In the genomic region with DNA sequence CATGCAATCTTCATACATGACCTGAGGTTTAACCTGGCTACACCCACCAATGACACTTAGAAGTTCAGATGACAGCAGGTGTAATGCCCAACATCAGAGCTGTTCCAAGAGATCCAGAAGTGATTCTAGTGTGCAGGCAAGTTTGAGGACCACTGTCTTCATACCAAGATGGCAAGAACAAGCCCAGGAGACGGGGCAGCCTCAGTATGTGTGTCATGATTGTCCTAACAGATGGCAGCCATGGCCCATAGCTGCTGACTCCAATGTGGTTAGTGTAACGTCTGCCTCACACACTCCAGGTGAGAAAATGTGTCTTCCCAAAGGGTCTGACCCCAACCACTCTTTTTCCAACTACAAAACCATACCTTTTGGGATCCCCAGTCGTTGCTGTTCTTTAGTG, we compare ENCODE assay signal across 21 cellular contexts.
DNase-seq lines count a peak whose midpoint lies in the region; ATAC-seq and TF ChIP-seq lines count a peak whose summit lies in the region.
"Had no signal": no experiment of that assay in that cellular context is flagged by ENCODE, and none has a peak within 500 bp of the region (broad histone marks: within the 10 kb centered on the region; RNA-seq: fewer than 3 reads in every experiment).

No MANE protein-coding gene starts in this region.

- no peak overlapping the region for H3K4me2 ChIP-seq in Karpas-422 (ENCODE audit: low read depth, low read length, poor library complexity, severe bottlenecking)

- no peaks in the 10 kb centered on the region for H3K27me3 Mint-ChIP-seq in activated T-cell treated with anti-CD3 and anti-CD28 coated beads, Interleukin-2, amount 50 U/mL, for 4 hours (ENCODE audit: low read depth)
- no peaks in the 10 kb centered on the region for H3K27me3 Mint-ChIP-seq in central memory CD8-positive, alpha-beta T cell
- H3K27me3 Mint-ChIP-seq in stimulated activated memory B cell treated with anti-CD40 and anti-IgM and Interleukin-4, amounts not matched to agents 10 μg/mL and 1 μg/mL and 100 μg/mL, for 72 hours: no peaks in the 10 kb centered on the region

- no peak for TF ChIP-seq CTCF in left ventricle myocardium inferior (IDR thresholded peaks at IDR 0.05; ENCODE audit: borderline replicate concordance)

- no peaks in the 10 kb centered on the region for H3K9me3 ChIP-seq in Karpas-422 (ENCODE audit: low read length)
- H3K9me3 ChIP-seq in left ventricle myocardium inferior (replicated peaks): no peaks in the 10 kb centered on the region
- H3K9me3 ChIP-seq: MG63 had no signal

- H3K27ac Mint-ChIP-seq in central memory CD8-positive, alpha-beta T cell (ENCODE audit: low read depth): peak overlapping the region; percentile 90
- peak overlapping the region; percentile 80 for H3K27ac Mint-ChIP-seq in stimulated activated memory B cell treated with anti-CD40 and anti-IgM and Interleukin-4, amounts not matched to agents 10 μg/mL and 1 μg/mL and 100 μg/mL, for 72 hours

- no peak overlapping the region for H2AFZ ChIP-seq in Karpas-422 (ENCODE audit: low read length)

- H3K27ac ChIP-seq in Karpas-422 (ENCODE audit: low read length): 0 out of 2 replicates have a peak overlapping the region, but pooled peaks have one; percentile 37
- H3K27ac ChIP-seq in left ventricle myocardium inferior (replicated peaks): no peak overlapping the region

- H3K9me2 ChIP-seq in Karpas-422 (replicated peaks; ENCODE audit: insufficient read depth, low read length): no peaks in the 10 kb centered on the region

- peaks cover 84% of the 10 kb centered on the region for H3K79me2 ChIP-seq in Karpas-422 (ENCODE audit: low read length)

- no peaks in the 10 kb centered on the region for H3K9me3 Mint-ChIP-seq in activated T-cell treated with anti-CD3 and anti-CD28 coated beads, Interleukin-2, amount 50 U/mL, for 4 hours
- no peaks in the 10 kb centered on the region for H3K9me3 Mint-ChIP-seq in central memory CD8-positive, alpha-beta T cell
- no peaks in the 10 kb centered on the region for H3K9me3 Mint-ChIP-seq in stimulated activated memory B cell treated with anti-CD40 and anti-IgM and Interleukin-4, amounts not matched to agents 10 μg/mL and 1 μg/mL and 100 μg/mL, for 72 hours

- peaks cover 63% of the 10 kb centered on the region for H3K36me3 Mint-ChIP-seq in activated T-cell treated with anti-CD3 and anti-CD28 coated beads, Interleukin-2, amount 50 U/mL, for 4 hours (ENCODE audit: insufficient read depth)
- H3K36me3 Mint-ChIP-seq in central memory CD8-positive, alpha-beta T cell (ENCODE audit: insufficient read depth): peaks cover 91% of the 10 kb centered on the region
- peaks cover 61% of the 10 kb centered on the region for H3K36me3 Mint-ChIP-seq in stimulated activated memory B cell treated with anti-CD40 and anti-IgM and Interleukin-4, amounts not matched to agents 10 μg/mL and 1 μg/mL and 100 μg/mL, for 72 hours

- H3K36me3 ChIP-seq in Karpas-422 (ENCODE audit: insufficient read depth, low read length) (peaks cover 53% of the 10 kb centered on the region), left ventricle myocardium inferior (peaks cover 54% of the 10 kb centered on the region)

- ATAC-seq in activated T-cell treated with anti-CD3 and anti-CD28 coated beads, Interleukin-2, amount 50 U/mL, for 4 hours: no peak
- no peak for ATAC-seq in central memory CD8-positive, alpha-beta T cell (replicated peaks; ENCODE audit: extremely low read depth, poor library complexity, severe bottlenecking)
- no peak for ATAC-seq in stimulated activated memory B cell treated with anti-CD40 and anti-IgM and Interleukin-4, amounts not matched to agents 10 μg/mL and 1 μg/mL and 100 μg/mL, for 72 hours

- H3K27me3 ChIP-seq in Karpas-422 (ENCODE audit: low read length) (no peaks in the 10 kb centered on the region), left ventricle myocardium inferior (ENCODE audit: low read depth) (no peaks in the 10 kb centered on the region)
- H3K27me3 ChIP-seq: MG63 had no signal

- H4K20me1 ChIP-seq in Karpas-422 (ENCODE audit: insufficient read depth, low read depth, low read length): peaks cover 12% of the 10 kb centered on the region; the same call in 1 of the 2 replicates

- intact Hi-C loops in left ventricle myocardium inferior (cut with micrococcal nuclease): no loop called here

- no peak overlapping the region for H3K9ac ChIP-seq in Karpas-422 (ENCODE audit: low read length)

- DNase-seq in activated T-cell treated with anti-CD3 and anti-CD28 coated beads, Interleukin-2, amount 50 U/mL, for 4 hours: no peak
- DNase-seq in activated T-cell treated with anti-CD3 and anti-CD28 coated beads for 4 hours (no peak), Karpas-422 (no peak), NOMO-1 treated with DMSO at 0.1 percent for 48 hours (lab: John Stamatoyannopoulos, UW; ENCODE audit: unreplicated experiment) (no peak), left ventricle myocardium inferior (no peak), NCI-H1694 (lab: John Stamatoyannopoulos, UW) (no peak)
- DNase-seq in central memory CD8-positive, alpha-beta T cell (ENCODE audit: low spot score in 2 of 2): no peak
- DNase-seq: activated CD4-positive, CD25-positive, alpha-beta regulatory T cell; activated CD8-positive, alpha-beta memory T cell treated with anti-CD3 and anti-CD28 coated beads, Interleukin-2, amount 50 U/mL, for 4 hours; dermis blood vessel endothelial cell; DND-41; erythroblast; kidney glomerular epithelial cell; mesenchymal stem cell; MG63; NCI-H774; OCI-M1; SIG-M5; stimulated activated CD4-positive, alpha-beta T cell treated with anti-CD3 and anti-CD28 coated beads, Interleukin-4, amount 100 ng/mL, for 4 hours had no signal

- H3K4me1 Mint-ChIP-seq in activated T-cell treated with anti-CD3 and anti-CD28 coated beads, Interleukin-2, amount 50 U/mL, for 4 hours (ENCODE audit: low read depth): peaks cover 96% of the 10 kb centered on the region
- peaks cover 88% of the 10 kb centered on the region for H3K4me1 Mint-ChIP-seq in central memory CD8-positive, alpha-beta T cell
- H3K4me1 Mint-ChIP-seq in stimulated activated memory B cell treated with anti-CD40 and anti-IgM and Interleukin-4, amounts not matched to agents 10 μg/mL and 1 μg/mL and 100 μg/mL, for 72 hours: peaks cover 78% of the 10 kb centered on the region

- H3K4me3 ChIP-seq in Karpas-422 (ENCODE audit: low read length) (no peak overlapping the region), left ventricle myocardium inferior (no peak overlapping the region)
- H3K4me3 ChIP-seq: MG63, skin epidermis had no signal

- H3K4me1 ChIP-seq in Karpas-422 (ENCODE audit: low read length): peaks cover 90% of the 10 kb centered on the region
- H3K4me1 ChIP-seq in left ventricle myocardium inferior: peaks cover 100% of the 10 kb centered on the region

- H3K4me3 Mint-ChIP-seq in activated T-cell treated with anti-CD3 and anti-CD28 coated beads, Interleukin-2, amount 50 U/mL, for 4 hours: peak overlapping the region; percentile 33
- peak overlapping the region; percentile 18 for H3K4me3 Mint-ChIP-seq in central memory CD8-positive, alpha-beta T cell
- H3K4me3 Mint-ChIP-seq in stimulated activated memory B cell treated with anti-CD40 and anti-IgM and Interleukin-4, amounts not matched to agents 10 μg/mL and 1 μg/mL and 100 μg/mL, for 72 hours: no peak overlapping the region
